In the genomic region with DNA sequence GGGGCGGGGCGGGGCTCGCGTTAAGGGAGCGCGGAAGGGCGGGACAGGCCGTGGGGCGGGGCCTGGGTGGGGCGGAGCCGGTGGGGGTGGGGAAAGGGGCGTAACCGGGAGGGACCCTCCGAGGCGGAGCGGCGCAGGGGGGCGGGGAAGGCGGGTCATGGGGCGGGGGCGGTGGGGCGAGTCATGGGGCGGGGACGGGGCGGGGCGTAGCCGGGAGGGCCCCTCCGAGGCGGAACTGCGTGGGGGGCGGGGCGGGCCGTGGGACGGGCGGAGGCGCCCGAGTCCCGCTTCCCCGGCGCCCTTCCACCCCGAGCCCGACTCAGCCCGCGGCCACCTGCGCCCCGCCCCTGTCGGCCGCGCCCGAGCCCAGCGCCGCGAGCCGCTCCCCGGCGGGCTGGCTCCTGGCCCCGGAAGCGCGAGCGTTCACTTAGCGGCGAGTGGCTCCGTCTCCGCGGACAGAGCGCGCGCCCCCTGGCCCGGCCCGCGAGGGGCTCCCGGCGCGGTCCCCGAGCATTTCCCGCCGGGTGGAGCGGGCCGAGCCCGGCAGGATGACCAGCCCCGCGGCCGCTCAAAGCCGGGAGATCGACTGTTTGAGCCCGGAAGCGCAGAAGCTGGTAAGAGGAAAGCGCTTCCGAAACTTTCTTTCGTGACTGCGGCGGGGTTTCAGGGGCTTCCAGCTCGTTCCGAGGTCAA, we compare ENCODE assay signal across 8 cellular contexts.
DNase-seq lines count a peak whose midpoint lies in the region; ATAC-seq and TF ChIP-seq lines count a peak whose summit lies in the region.

No MANE protein-coding gene starts in this region.

- H3K4me3 Mint-ChIP-seq in CD4-positive, CD25-positive, alpha-beta regulatory T cell: peak overlapping the region; percentile 87 to 98 (median 97)

- no peaks in the 10 kb centered on the region for H3K36me3 ChIP-seq in CD4-positive, CD25-positive, alpha-beta regulatory T cell (ENCODE audit: control insufficient read depth, insufficient read depth, low read length)
- H3K36me3 ChIP-seq in NT2/D1 (ENCODE audit: insufficient read depth, insufficient read length, low read length) (no peaks in the 10 kb centered on the region), mucosa of rectum (ENCODE audit: control insufficient read depth in 2 of 2, insufficient read depth in 2 of 2, low read length in 2 of 2) (no peaks in the 10 kb centered on the region)

- peaks cover 40 to 80% (median 65%) of the 10 kb centered on the region in 4 donors for H3K4me1 Mint-ChIP-seq in CD4-positive, CD25-positive, alpha-beta regulatory T cell

- H3K4me3 ChIP-seq in CD4-positive, CD25-positive, alpha-beta regulatory T cell (ENCODE audit: low read depth, low read length): peak overlapping the region; percentile 84
- H3K4me3 ChIP-seq in NT2/D1 (ENCODE audit: insufficient read length, low read depth) (peak overlapping the region; percentile 82), epithelial cell of esophagus (ENCODE audit: low read length) (peak overlapping the region; percentile 92), mucosa of rectum (ENCODE audit: low read length in 2 of 2) (peak overlapping the region; percentile 80 to 88)

- peak; percentile 92 to 94 (median 92) for DNase-seq in CD4-positive, CD25-positive, alpha-beta regulatory T cell
- peak; percentile 80 for DNase-seq in NT2/D1 (ENCODE audit: low read depth, low spot score)
- peak; percentile 99 for DNase-seq in activated CD8-positive, alpha-beta memory T cell treated with anti-CD3 and anti-CD28 coated beads, Interleukin-2, amount 50 U/mL, for 48 hours
- DNase-seq in epithelial cell of esophagus (ENCODE audit: low read depth): peak; percentile 91
- DNase-seq in stimulated activated CD8-positive, alpha-beta memory T cell treated with anti-CD3 and anti-CD28 coated beads, Interleukin-7, amount 100 ng/mL, for 4 hours (ENCODE audit: low read depth in 2 of 2): peak; percentile 87 to 93

- peaks cover 0 to 3% (median 0%) of the 10 kb centered on the region in 7 donors for H3K9me3 Mint-ChIP-seq in CD4-positive, CD25-positive, alpha-beta regulatory T cell

- ATAC-seq in CD4-positive, CD25-positive, alpha-beta regulatory T cell (ENCODE audit: low read depth in 2 of 2): peak; percentile 73 to 75
- ATAC-seq in GM19397 (IDR thresholded peaks at IDR 0.05; ENCODE audit: unreplicated experiment): peak; percentile 51
- ATAC-seq in HG03571 (IDR thresholded peaks at IDR 0.05; ENCODE audit: unreplicated experiment): peak; percentile 43

- no peaks in the 10 kb centered on the region for H3K27me3 ChIP-seq in CD4-positive, CD25-positive, alpha-beta regulatory T cell (ENCODE audit: control insufficient read depth, insufficient read depth, low read length)
- peaks cover 12% of the 10 kb centered on the region for H3K27me3 ChIP-seq in NT2/D1 (ENCODE audit: insufficient read depth, insufficient read length)
- H3K27me3 ChIP-seq in mucosa of rectum (ENCODE audit: control insufficient read depth in 2 of 2, insufficient read depth in 2 of 2, low read length in 2 of 2): no peaks in the 10 kb centered on the region

- no peaks in the 10 kb centered on the region for H3K9me3 ChIP-seq in CD4-positive, CD25-positive, alpha-beta regulatory T cell (ENCODE audit: control insufficient read depth in 2 of 2, low read length in 2 of 2)
- H3K9me3 ChIP-seq in NT2/D1 (ENCODE audit: insufficient read depth, low read length): no peaks in the 10 kb centered on the region
- no peaks in the 10 kb centered on the region for H3K9me3 ChIP-seq in mucosa of rectum (ENCODE audit: control insufficient read depth in 2 of 2, low read length in 2 of 2)

- peak overlapping the region; percentile 38 to 95 (median 92) for H3K27ac Mint-ChIP-seq in CD4-positive, CD25-positive, alpha-beta regulatory T cell

- H3K27ac ChIP-seq in CD4-positive, CD25-positive, alpha-beta regulatory T cell (ENCODE audit: insufficient read depth, low read length, poor library complexity, severe bottlenecking): peak overlapping the region; percentile 93
- H3K27ac ChIP-seq in mucosa of rectum (ENCODE audit: low read depth in 2 of 2, low read length in 2 of 2): peak overlapping the region; percentile 95 to 96

- TF ChIP-seq CTCF in epithelial cell of esophagus (IDR thresholded peaks at IDR 0.05; ENCODE audit: insufficient read depth, low read depth, low read length, missing control alignments): no peak

- H3K36me3 Mint-ChIP-seq in CD4-positive, CD25-positive, alpha-beta regulatory T cell: no peaks in the 10 kb centered on the region

- H3K9ac ChIP-seq in NT2/D1 (ENCODE audit: insufficient read length, low read depth) (peak overlapping the region; percentile 91), mucosa of rectum (ENCODE audit: low read depth in 1 of 2, low read length in 2 of 2) (peak overlapping the region; percentile 85 to 98)

- H3K4me1 ChIP-seq in CD4-positive, CD25-positive, alpha-beta regulatory T cell (ENCODE audit: control insufficient read depth, insufficient read depth, low read length, poor library complexity, severe bottlenecking): peaks cover 83% of the 10 kb centered on the region
- H3K4me1 ChIP-seq in NT2/D1 (ENCODE audit: insufficient read depth, insufficient read length): peaks cover 15% of the 10 kb centered on the region
- H3K4me1 ChIP-seq in mucosa of rectum (ENCODE audit: control insufficient read depth in 2 of 2, insufficient read depth in 2 of 2, low read length in 2 of 2): peaks cover 33 to 66% of the 10 kb centered on the region in 2 donors

- H3K27me3 Mint-ChIP-seq in CD4-positive, CD25-positive, alpha-beta regulatory T cell: peaks cover 5% of the 10 kb centered on the region

Comparison
In these comparisons a context has a peak if more than half of its experiments do, and no peak if none do; other contexts are left out.
1. Peak in every context shown above with its lines: DNase-seq, ATAC-seq, H3K4me3 ChIP-seq and H3K27ac ChIP-seq.